ENCODE assay signal across 1 cellular context in genomic region chr11:62841361-62842170, GRCh38.
TF ChIP-seq lines count a peak whose summit lies in the region.

No MANE protein-coding gene starts in this region.

TF ChIP-seq in GM12878, 131 proteins besides CTCF, POLR2A, EP300 and RAD21 (continued from another document):
- TF ChIP-seq E2F4 (IDR thresholded peaks at IDR 0.05; ENCODE audit: low read depth, low read length) (no peak), MYB (IDR thresholded peaks at IDR 0.05; ENCODE audit: borderline replicate concordance, low read depth, low read length) (peak; percentile 93), ELK1 (IDR thresholded peaks at IDR 0.05; ENCODE audit: low read depth, low read length) (0 out of 2 replicates have a peak, but pooled peaks have one; percentile 46), IKZF2 (IDR thresholded peaks at IDR 0.05) (peak; percentile 97 to 98), NFXL1 (IDR thresholded peaks at IDR 0.05; ENCODE audit: borderline replicate concordance) (no peak), CHD1 (IDR thresholded peaks at IDR 0.05; ENCODE audit: low read depth, low read length) (peak; percentile 79; the same call in 1 of the 2 replicates), DPF2 (IDR thresholded peaks at IDR 0.05) (peak; percentile 48), FOS (IDR thresholded peaks at IDR 0.05; ENCODE audit: borderline replicate concordance, extremely low read depth, insufficient read length) (no peak), ZNF592 (IDR thresholded peaks at IDR 0.05) (peak; percentile 75), JUNB (IDR thresholded peaks at IDR 0.05) (peak; percentile 81), HCFC1 (IDR thresholded peaks at IDR 0.05; ENCODE audit: low read length) (peak; percentile 75), TAF1 (IDR thresholded peaks at IDR 0.05; ENCODE audit: borderline replicate concordance, low read depth, low read length) (peak; percentile 76; the same call in 1 of the 2 replicates), ESRRA (IDR thresholded peaks at IDR 0.05; ENCODE audit: low read length) (peak; percentile 81; the same call in 1 of the 2 replicates), SIX5 (IDR thresholded peaks at IDR 0.05; ENCODE audit: low read depth, low read length, severe bottlenecking) (no peak)
